Comparison of ENCODE assay signal across 20 cellular contexts in genomic region chr4:133910165-133910564, GRCh38.
A peak's percentile ranks its signal among the peaks of the same experiment; 100 is the strongest.
DNase-seq lines count a peak whose midpoint lies in the region; ATAC-seq and TF ChIP-seq lines count a peak whose summit lies in the region.
"Had no signal": no experiment of that assay in that cellular context is flagged by ENCODE, and none has a peak within 500 bp of the region (broad histone marks: within the 10 kb centered on the region; RNA-seq: fewer than 3 reads in every experiment).

No MANE protein-coding gene starts in this region.

- no peaks in the 10 kb centered on the region for H3K27me3 ChIP-seq in left lung
- H3K27me3 ChIP-seq: BE2C had no signal

- DNase-seq in SIG-M5 treated with dmso at 0.1 percent for 504 hours (lab: John Stamatoyannopoulos, UW; ENCODE audit: unreplicated experiment) (peak; percentile 48), SIG-M5 (lab: John Stamatoyannopoulos, UW) (no peak), WTC11 (ENCODE audit: low spot score) (no peak), islet precursor cell (peak; percentile 67), left lung (no peak)
- DNase-seq: ACHN; BE2C; C1 segment of cervical spinal cord; CD4-positive, CD25-positive, alpha-beta regulatory T cell; CD8-positive, alpha-beta memory T cell; COR-L47; DMS 273 treated with DMSO at 0.1 percent for 48 hours; DMS53; DND-41; EL; HCEC 1CT had no signal

- H3K27ac Mint-ChIP-seq in WTC11: no peak overlapping the region
- H3K27ac Mint-ChIP-seq: CD4-positive, CD25-positive, alpha-beta regulatory T cell; CD8-positive, alpha-beta memory T cell; GM23338 had no signal

- H3K4me3 ChIP-seq in left lung: no peak overlapping the region
- H3K4me3 ChIP-seq: GM23338 had no signal

- POLR2A ChIA-PET in WTC11 (lab: Charles Lee): no interaction called here

- peak; percentile 76 for ATAC-seq in WTC11
- no peak for ATAC-seq in left lung
- ATAC-seq in GM18867 (IDR thresholded peaks at IDR 0.05; ENCODE audit: unreplicated experiment): no peak
- no peak for ATAC-seq in HG02588 (IDR thresholded peaks at IDR 0.05; ENCODE audit: unreplicated experiment)
- ATAC-seq: GM23338 had no signal

- intact Hi-C loops in left lung (cut with DNase I): no loop called here

- H3K9me3 ChIP-seq in left lung: peaks cover 0 to 8% of the 10 kb centered on the region in 2 donors
- H3K9me3 ChIP-seq: BE2C had no signal

- H3K27ac ChIP-seq in left lung: no peak overlapping the region
- H3K27ac ChIP-seq: HL-60 had no signal

- H3K4me3 Mint-ChIP-seq in WTC11: no peak overlapping the region
- H3K4me3 Mint-ChIP-seq: CD4-positive, CD25-positive, alpha-beta regulatory T cell; CD8-positive, alpha-beta memory T cell; GM23338 had no signal

- peaks cover 24% of the 10 kb centered on the region for H3K36me3 Mint-ChIP-seq in WTC11
- H3K36me3 Mint-ChIP-seq: CD4-positive, CD25-positive, alpha-beta regulatory T cell; CD8-positive, alpha-beta memory T cell had no signal

- peaks cover 11% of the 10 kb centered on the region for H3K4me1 Mint-ChIP-seq in WTC11
- H3K4me1 Mint-ChIP-seq: CD4-positive, CD25-positive, alpha-beta regulatory T cell; CD8-positive, alpha-beta memory T cell; GM23338 had no signal

- CTCF ChIA-PET in WTC11 (lab: Charles Lee): no interaction called here

- TF ChIP-seq CTCF in WTC11 (IDR thresholded peaks at IDR 0.05) (no peak), left lung (IDR thresholded peaks at IDR 0.05) (no peak)

- no peaks in the 10 kb centered on the region for H3K4me1 ChIP-seq in left lung
- H3K4me1 ChIP-seq: BE2C had no signal

- no peaks in the 10 kb centered on the region for H3K27me3 Mint-ChIP-seq in WTC11 (ENCODE audit: low read depth)
- H3K27me3 Mint-ChIP-seq: CD4-positive, CD25-positive, alpha-beta regulatory T cell; CD8-positive, alpha-beta memory T cell had no signal

- H3K36me3 ChIP-seq in left lung: no peaks in the 10 kb centered on the region
- H3K36me3 ChIP-seq: BE2C had no signal

- H3K9me3 Mint-ChIP-seq in WTC11: peaks cover 38% of the 10 kb centered on the region

TF ChIP-seq in WTC11, 78 proteins besides CTCF, POLR2A, EP300 and RAD21 (continues in another document):
- TF ChIP-seq FOXJ3 (CRISPR knock-in tag; IDR thresholded peaks at IDR 0.05; ENCODE audit: borderline replicate concordance) (no peak), CREB1 (CRISPR knock-in tag; IDR thresholded peaks at IDR 0.05) (no peak), KAT7 (CRISPR knock-in tag; IDR thresholded peaks at IDR 0.05; ENCODE audit: borderline replicate concordance) (no peak), ARID4B (CRISPR knock-in tag; IDR thresholded peaks at IDR 0.05; ENCODE audit: borderline replicate concordance) (no peak), ELF4 (CRISPR knock-in tag; IDR thresholded peaks at IDR 0.05; ENCODE audit: low read depth) (no peak), MAX (CRISPR knock-in tag; IDR thresholded peaks at IDR 0.05) (no peak), ZSCAN18 (CRISPR knock-in tag; IDR thresholded peaks at IDR 0.05) (no peak), ZBTB43 (CRISPR knock-in tag; IDR thresholded peaks at IDR 0.05) (no peak), NR3C1 (CRISPR knock-in tag; conservative IDR thresholded peaks at IDR 0.05; ENCODE audit: low read depth) (no peak), PRDM15 (CRISPR knock-in tag; IDR thresholded peaks at IDR 0.05) (no peak), PRRX2 (CRISPR knock-in tag; IDR thresholded peaks at IDR 0.05) (no peak), E2F5 (CRISPR knock-in tag; IDR thresholded peaks at IDR 0.05) (no peak), TEAD4 (CRISPR knock-in tag; IDR thresholded peaks at IDR 0.05) (no peak), CBFB (CRISPR knock-in tag; IDR thresholded peaks at IDR 0.05; ENCODE audit: low read depth) (no peak)

Comparison
In these comparisons a context has a peak if more than half of its experiments do, and no peak if none do; other contexts are left out.
1. DNase-seq: peak in SIG-M5 treated with dmso at 0.1 percent for 504 hours (single experiment) and islet precursor cell (single experiment); none in SIG-M5 (single experiment), WTC11 (single experiment) and left lung (0 of 2).